In the genomic region with DNA sequence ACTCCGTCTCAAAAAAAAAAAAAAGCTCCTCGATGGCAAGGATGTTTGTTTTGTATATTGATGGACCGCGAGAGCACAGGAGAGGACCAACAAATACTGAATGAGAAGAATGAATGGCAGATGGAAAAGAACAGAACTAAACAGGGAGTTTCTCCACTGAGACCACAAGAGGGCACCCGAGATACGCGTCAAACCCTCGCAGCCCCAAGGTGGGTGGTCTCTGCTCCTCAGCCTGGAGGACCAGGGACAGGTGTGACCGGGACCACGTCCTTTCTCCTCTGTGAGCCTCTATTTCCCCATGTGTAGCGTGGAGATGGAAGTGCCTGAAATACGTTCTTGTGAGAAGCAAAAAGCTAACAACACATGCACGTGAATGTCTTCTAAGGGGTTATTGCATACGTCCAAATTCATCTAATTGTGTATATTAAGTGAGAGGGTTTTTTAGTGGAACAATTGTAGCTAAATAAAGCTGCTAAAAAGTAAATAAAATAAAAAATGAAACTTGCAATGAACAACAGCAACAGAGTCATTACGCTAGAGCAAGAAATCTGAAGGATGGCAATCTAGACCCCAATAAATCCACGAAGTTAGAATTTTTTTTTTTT, we compare ENCODE assay signal across 2 cellular contexts.
TF ChIP-seq lines count a peak whose summit lies in the region.

No MANE protein-coding gene starts in this region.

TF ChIP-seq in HEK293, 187 proteins besides CTCF, POLR2A, EP300 and RAD21:
- TF ChIP-seq ZBTB21 (tag by site-specific recombination; IDR thresholded peaks at IDR 0.05) (no peak), ZNF416 (tag by site-specific recombination; IDR thresholded peaks at IDR 0.05) (no peak), ZNF530 (tag by site-specific recombination; IDR thresholded peaks at IDR 0.05; ENCODE audit: low read depth) (no peak), ZNF24 (tag by site-specific recombination; IDR thresholded peaks at IDR 0.05) (no peak), IKZF3 (tag by site-specific recombination; IDR thresholded peaks at IDR 0.05) (no peak), ZNF654 (tag by site-specific recombination; IDR thresholded peaks at IDR 0.05; ENCODE audit: low read depth) (peak; percentile 72)
- TF ChIP-seq, protein P1, sequence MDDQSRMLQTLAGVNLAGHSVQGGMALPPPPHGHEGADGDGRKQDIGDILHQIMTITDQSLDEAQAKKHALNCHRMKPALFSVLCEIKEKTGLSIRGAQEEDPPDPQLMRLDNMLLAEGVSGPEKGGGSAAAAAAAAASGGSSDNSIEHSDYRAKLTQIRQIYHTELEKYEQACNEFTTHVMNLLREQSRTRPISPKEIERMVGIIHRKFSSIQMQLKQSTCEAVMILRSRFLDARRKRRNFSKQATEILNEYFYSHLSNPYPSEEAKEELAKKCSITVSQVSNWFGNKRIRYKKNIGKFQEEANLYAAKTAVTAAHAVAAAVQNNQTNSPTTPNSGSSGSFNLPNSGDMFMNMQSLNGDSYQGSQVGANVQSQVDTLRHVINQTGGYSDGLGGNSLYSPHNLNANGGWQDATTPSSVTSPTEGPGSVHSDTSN (CRISPR knock-in tag; IDR thresholded peaks at IDR 0.05): no peak

TF ChIP-seq in K562, 482 proteins besides CTCF, POLR2A, EP300 and RAD21:
- TF ChIP-seq, protein P2, sequence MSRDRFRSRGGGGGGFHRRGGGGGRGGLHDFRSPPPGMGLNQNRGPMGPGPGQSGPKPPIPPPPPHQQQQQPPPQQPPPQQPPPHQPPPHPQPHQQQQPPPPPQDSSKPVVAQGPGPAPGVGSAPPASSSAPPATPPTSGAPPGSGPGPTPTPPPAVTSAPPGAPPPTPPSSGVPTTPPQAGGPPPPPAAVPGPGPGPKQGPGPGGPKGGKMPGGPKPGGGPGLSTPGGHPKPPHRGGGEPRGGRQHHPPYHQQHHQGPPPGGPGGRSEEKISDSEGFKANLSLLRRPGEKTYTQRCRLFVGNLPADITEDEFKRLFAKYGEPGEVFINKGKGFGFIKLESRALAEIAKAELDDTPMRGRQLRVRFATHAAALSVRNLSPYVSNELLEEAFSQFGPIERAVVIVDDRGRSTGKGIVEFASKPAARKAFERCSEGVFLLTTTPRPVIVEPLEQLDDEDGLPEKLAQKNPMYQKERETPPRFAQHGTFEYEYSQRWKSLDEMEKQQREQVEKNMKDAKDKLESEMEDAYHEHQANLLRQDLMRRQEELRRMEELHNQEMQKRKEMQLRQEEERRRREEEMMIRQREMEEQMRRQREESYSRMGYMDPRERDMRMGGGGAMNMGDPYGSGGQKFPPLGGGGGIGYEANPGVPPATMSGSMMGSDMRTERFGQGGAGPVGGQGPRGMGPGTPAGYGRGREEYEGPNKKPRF (IDR thresholded peaks at IDR 0.05; ENCODE audit: low read depth, low read length): no peak
- TF ChIP-seq FOXJ3 (CRISPR knock-in tag; IDR thresholded peaks at IDR 0.05) (no peak), DMBX1 (CRISPR knock-in tag; IDR thresholded peaks at IDR 0.05; ENCODE audit: borderline replicate concordance) (no peak), SMC3 (conservative IDR thresholded peaks at IDR 0.05; ENCODE audit: insufficient read depth, low read depth, low read length) (peak; percentile 56; the same call in 1 of the 2 replicates), ZNF121 (CRISPR knock-in tag; conservative IDR thresholded peaks at IDR 0.05) (no peak), MXI1 (IDR thresholded peaks at IDR 0.05; ENCODE audit: low read depth, low read length) (no peak), MCM5 (IDR thresholded peaks at IDR 0.05; ENCODE audit: low read depth) (no peak), HNRNPLL (IDR thresholded peaks at IDR 0.05; ENCODE audit: low read depth, low read length, poor library complexity, severe bottlenecking) (no peak), BHLHE40 (IDR thresholded peaks at IDR 0.05; ENCODE audit: low read length) (0 out of 2 replicates have a peak, but pooled peaks have one; percentile 23), ARID2 (IDR thresholded peaks at IDR 0.05) (peak; percentile 15; the same call in 1 of the 2 replicates), ETS2 (tag; IDR thresholded peaks at IDR 0.05; ENCODE audit: borderline replicate concordance, poor library complexity, severe bottlenecking) (no peak), RFX7 (CRISPR knock-in tag; IDR thresholded peaks at IDR 0.05) (no peak), FOXP1 (CRISPR knock-in tag; IDR thresholded peaks at IDR 0.05) (no peak)
- TF ChIP-seq, protein P3, sequence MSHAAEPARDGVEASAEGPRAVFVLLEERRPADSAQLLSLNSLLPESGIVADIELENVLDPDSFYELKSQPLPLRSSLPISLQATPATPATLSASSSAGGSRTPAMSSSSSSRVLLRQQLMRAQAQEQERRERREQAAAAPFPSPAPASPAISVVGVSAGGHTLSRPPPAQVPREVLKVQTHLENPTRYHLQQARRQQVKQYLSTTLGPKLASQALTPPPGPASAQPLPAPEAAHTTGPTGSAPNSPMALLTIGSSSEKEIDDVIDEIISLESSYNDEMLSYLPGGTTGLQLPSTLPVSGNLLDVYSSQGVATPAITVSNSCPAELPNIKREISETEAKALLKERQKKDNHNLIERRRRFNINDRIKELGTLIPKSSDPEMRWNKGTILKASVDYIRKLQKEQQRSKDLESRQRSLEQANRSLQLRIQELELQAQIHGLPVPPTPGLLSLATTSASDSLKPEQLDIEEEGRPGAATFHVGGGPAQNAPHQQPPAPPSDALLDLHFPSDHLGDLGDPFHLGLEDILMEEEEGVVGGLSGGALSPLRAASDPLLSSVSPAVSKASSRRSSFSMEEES (CRISPR knock-in tag; IDR thresholded peaks at IDR 0.05): no peak
- TF ChIP-seq, protein P4, sequence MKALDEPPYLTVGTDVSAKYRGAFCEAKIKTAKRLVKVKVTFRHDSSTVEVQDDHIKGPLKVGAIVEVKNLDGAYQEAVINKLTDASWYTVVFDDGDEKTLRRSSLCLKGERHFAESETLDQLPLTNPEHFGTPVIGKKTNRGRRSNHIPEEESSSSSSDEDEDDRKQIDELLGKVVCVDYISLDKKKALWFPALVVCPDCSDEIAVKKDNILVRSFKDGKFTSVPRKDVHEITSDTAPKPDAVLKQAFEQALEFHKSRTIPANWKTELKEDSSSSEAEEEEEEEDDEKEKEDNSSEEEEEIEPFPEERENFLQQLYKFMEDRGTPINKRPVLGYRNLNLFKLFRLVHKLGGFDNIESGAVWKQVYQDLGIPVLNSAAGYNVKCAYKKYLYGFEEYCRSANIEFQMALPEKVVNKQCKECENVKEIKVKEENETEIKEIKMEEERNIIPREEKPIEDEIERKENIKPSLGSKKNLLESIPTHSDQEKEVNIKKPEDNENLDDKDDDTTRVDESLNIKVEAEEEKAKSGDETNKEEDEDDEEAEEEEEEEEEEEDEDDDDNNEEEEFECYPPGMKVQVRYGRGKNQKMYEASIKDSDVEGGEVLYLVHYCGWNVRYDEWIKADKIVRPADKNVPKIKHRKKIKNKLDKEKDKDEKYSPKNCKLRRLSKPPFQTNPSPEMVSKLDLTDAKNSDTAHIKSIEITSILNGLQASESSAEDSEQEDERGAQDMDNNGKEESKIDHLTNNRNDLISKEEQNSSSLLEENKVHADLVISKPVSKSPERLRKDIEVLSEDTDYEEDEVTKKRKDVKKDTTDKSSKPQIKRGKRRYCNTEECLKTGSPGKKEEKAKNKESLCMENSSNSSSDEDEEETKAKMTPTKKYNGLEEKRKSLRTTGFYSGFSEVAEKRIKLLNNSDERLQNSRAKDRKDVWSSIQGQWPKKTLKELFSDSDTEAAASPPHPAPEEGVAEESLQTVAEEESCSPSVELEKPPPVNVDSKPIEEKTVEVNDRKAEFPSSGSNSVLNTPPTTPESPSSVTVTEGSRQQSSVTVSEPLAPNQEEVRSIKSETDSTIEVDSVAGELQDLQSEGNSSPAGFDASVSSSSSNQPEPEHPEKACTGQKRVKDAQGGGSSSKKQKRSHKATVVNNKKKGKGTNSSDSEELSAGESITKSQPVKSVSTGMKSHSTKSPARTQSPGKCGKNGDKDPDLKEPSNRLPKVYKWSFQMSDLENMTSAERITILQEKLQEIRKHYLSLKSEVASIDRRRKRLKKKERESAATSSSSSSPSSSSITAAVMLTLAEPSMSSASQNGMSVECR (CRISPR knock-in tag; IDR thresholded peaks at IDR 0.05): no peak
- TF ChIP-seq, protein P5, sequence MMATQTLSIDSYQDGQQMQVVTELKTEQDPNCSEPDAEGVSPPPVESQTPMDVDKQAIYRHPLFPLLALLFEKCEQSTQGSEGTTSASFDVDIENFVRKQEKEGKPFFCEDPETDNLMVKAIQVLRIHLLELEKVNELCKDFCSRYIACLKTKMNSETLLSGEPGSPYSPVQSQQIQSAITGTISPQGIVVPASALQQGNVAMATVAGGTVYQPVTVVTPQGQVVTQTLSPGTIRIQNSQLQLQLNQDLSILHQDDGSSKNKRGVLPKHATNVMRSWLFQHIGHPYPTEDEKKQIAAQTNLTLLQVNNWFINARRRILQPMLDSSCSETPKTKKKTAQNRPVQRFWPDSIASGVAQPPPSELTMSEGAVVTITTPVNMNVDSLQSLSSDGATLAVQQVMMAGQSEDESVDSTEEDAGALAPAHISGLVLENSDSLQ (IDR thresholded peaks at IDR 0.05): peak; percentile 52; the same call in 1 of the 2 replicates
